Comparison of ENCODE assay signal across 20 cellular contexts in the genomic region with DNA sequence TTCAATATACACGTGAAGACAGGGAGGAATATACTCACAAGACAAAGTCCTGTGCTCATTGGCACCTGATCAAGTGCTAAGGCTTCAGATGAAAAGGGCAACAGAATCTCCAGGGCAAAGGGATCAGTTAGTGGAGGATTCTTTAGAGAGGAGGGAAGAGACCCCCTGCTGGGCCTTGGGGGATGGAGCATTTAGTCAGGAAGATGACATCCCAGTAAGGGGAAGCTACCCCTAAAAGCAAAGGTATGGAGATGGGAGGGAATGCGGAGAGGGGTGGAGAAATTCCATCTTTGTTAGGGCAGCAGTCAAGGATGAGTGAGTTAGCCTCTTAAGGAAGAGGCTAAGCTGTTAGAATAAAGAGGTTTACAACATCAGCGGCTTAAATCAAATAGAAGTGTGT.
"Had no signal": no experiment of that assay in that cellular context is flagged by ENCODE, and none has a peak within 500 bp of the region (broad histone marks: within the 10 kb centered on the region; RNA-seq: fewer than 3 reads in every experiment).

No MANE protein-coding gene starts in this region.

- H3K27me3 Mint-ChIP-seq: naive B cell; stimulated activated naive B cell treated with anti-CD40 and anti-IgM and Interleukin-4, amounts not matched to agents 10 μg/mL and 1 μg/mL and 100 μg/mL, for 72 hours had no signal

- DNase-seq: activated CD4-positive, alpha-beta T cell treated with anti-CD3 and anti-CD28 coated beads for 4 hours; activated CD4-positive, alpha-beta T cell treated with anti-CD3 and anti-CD28 coated beads, Interleukin-2, amount 50 U/mL, for 48 hours; activated CD4-positive, CD25-positive, alpha-beta regulatory T cell; activated effector memory CD4-positive, alpha-beta T cell treated with anti-CD3 and anti-CD28 coated beads, Interleukin-2, amount 50 U/mL, for 16 hours; activated naive CD4-positive, alpha-beta T cell treated with anti-CD3 and anti-CD28 coated beads, Interleukin-2, amount 10 ng/mL, durations not matched to agents 7 days and 5 days; activated T-cell treated with anti-CD3 and anti-CD28 coated beads, Interleukin-2, amount 50 U/mL, for 48 hours; amygdala; dermis blood vessel endothelial cell; effector CD8-positive, alpha-beta T cell; foreskin keratinocyte; kidney; lower lobe of right lung; naive B cell; stimulated activated CD4-positive, alpha-beta T cell treated with anti-CD3 and anti-CD28 coated beads, Interleukin-2, amount 100 ng/mL, for 48 hours; stimulated activated CD8-positive, alpha-beta memory T cell treated with anti-CD3 and anti-CD28 coated beads, Interleukin-4, amount 100 ng/mL, for 48 hours; stimulated activated naive B cell treated with anti-CD40 and anti-IgM and Interleukin-4, amounts not matched to agents 10 μg/mL and 1 μg/mL and 100 μg/mL, for 72 hours; T-helper 9 cell; testis; upper lobe of left lung had no signal

- H3K27ac ChIP-seq: foreskin keratinocyte, hepatocyte, lower lobe of right lung, testis had no signal

- H3K27me3 ChIP-seq: foreskin keratinocyte, hepatocyte, testis, upper lobe of left lung had no signal

- H3K4me1 Mint-ChIP-seq: activated naive CD4-positive, alpha-beta T cell treated with anti-CD3 and anti-CD28 coated beads, Interleukin-2, amount 10 ng/mL, durations not matched to agents 7 days and 5 days had no signal

- H3K36me3 ChIP-seq: lower lobe of right lung, upper lobe of left lung had no signal

- H3K4me3 Mint-ChIP-seq: activated naive CD4-positive, alpha-beta T cell treated with anti-CD3 and anti-CD28 coated beads, Interleukin-2, amount 10 ng/mL, durations not matched to agents 7 days and 5 days; naive B cell; stimulated activated naive B cell treated with anti-CD40 and anti-IgM and Interleukin-4, amounts not matched to agents 10 μg/mL and 1 μg/mL and 100 μg/mL, for 72 hours had no signal

- H3K4me1 ChIP-seq: foreskin keratinocyte, testis had no signal

- H3K27ac Mint-ChIP-seq: activated naive CD4-positive, alpha-beta T cell treated with anti-CD3 and anti-CD28 coated beads, Interleukin-2, amount 10 ng/mL, durations not matched to agents 7 days and 5 days; stimulated activated naive B cell treated with anti-CD40 and anti-IgM and Interleukin-4, amounts not matched to agents 10 μg/mL and 1 μg/mL and 100 μg/mL, for 72 hours had no signal

- H3K36me3 Mint-ChIP-seq: activated naive CD4-positive, alpha-beta T cell treated with anti-CD3 and anti-CD28 coated beads, Interleukin-2, amount 10 ng/mL, durations not matched to agents 7 days and 5 days; naive B cell had no signal

- H3K9me3 Mint-ChIP-seq: activated naive CD4-positive, alpha-beta T cell treated with anti-CD3 and anti-CD28 coated beads, Interleukin-2, amount 10 ng/mL, durations not matched to agents 7 days and 5 days; naive B cell; stimulated activated naive B cell treated with anti-CD40 and anti-IgM and Interleukin-4, amounts not matched to agents 10 μg/mL and 1 μg/mL and 100 μg/mL, for 72 hours had no signal

- H3K9me3 ChIP-seq: lower lobe of right lung, testis, upper lobe of left lung had no signal

- H3K4me3 ChIP-seq: hepatocyte, lower lobe of right lung, testis, upper lobe of left lung had no signal
